Comparison of ENCODE assay signal across 10 cellular contexts in the genomic region with DNA sequence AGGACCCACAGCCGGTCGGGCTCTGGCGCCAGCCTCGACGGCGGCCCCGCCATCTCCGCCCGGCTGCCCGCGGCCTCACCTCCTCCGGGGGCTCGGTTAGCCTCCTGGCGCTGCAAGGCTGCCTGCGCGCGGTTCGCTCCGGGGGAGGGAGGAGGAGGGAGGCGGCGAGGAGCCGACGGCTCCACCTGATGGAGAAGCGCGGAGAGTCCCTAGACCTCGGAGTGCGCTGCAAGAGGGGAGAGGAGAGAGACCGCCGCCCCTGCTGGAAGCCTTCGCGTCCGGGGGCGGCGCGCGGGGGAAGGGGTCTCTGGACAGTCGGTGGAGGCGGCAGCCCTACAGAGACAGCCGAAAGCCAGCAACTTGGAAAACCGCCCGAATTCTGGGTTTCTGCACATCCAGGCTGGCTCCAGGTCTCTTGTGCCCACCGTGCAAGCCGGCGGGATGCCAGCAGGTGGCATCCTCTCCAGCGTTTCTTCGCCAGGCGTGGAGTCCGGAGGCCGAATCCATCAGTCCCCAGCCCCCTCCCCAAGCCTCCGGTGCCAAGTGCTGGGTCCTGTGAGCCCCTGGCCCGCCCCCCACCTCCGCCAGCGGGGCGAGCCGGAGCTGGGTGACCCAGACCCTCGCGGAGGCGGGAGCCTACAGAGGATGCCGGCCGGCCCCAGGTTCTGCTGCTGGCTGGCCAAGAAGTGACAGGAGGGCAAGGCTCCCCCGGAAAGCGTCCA. TPM values are rescaled to one million over a fixed set of nuclear protein-coding genes. Genes with fewer than 3 reads are reported as not detected.
DNase-seq lines count a peak whose midpoint lies in the region; ATAC-seq, FAIRE-seq and TF ChIP-seq lines count a peak whose summit lies in the region.
"Had no signal": no experiment of that assay in that cellular context is flagged by ENCODE, and none has a peak within 500 bp of the region (broad histone marks: within the 10 kb centered on the region; RNA-seq: fewer than 3 reads in every experiment).

No MANE protein-coding gene starts in this region.

- no peak for TF ChIP-seq POLR2A in GM12878 (IDR thresholded peaks at IDR 0.05; ENCODE audit: low read depth, low read length)

- no peak overlapping the region for H3K27ac Mint-ChIP-seq in activated CD4-positive, alpha-beta memory T cell treated with anti-CD3 and anti-CD28 coated beads for 36 hours
- H3K27ac Mint-ChIP-seq in naive thymus-derived CD4-positive, alpha-beta T cell, result no peak overlapping the region

- 9% methylated on average over 35 of the region's 62 CpGs for WGBS in GM12878 (ENCODE audit: insufficient coverage, insufficient replicate concordance, low lambda C conversion rate, missing lambda C conversion rate)

- no peak overlapping the region for H3K4me3 ChIP-seq in GM12878
- no peak overlapping the region for H3K4me3 ChIP-seq in naive thymus-derived CD4-positive, alpha-beta T cell (ENCODE audit: low read length)
- no peak overlapping the region for H3K4me3 ChIP-seq in effector memory CD4-positive, alpha-beta T cell (ENCODE audit: insufficient read depth, low read depth, low read length, poor library complexity, severe bottlenecking)
- H3K4me3 ChIP-seq: lung, PC-9 had no signal

- H3K27me3 ChIP-seq in GM12878 (replicated peaks in 1 of 2; ENCODE audit: control insufficient read depth in 2 of 2, insufficient read depth in 2 of 2, low read length in 1 of 2), result peaks cover 18 to 36% of the 10 kb centered on the region in 2 experiments
- peaks cover 0 to 7% of the 10 kb centered on the region in 2 donors for H3K27me3 ChIP-seq in naive thymus-derived CD4-positive, alpha-beta T cell (ENCODE audit: control insufficient read depth in 2 of 2, insufficient read depth in 2 of 2, low read length in 2 of 2)
- peaks cover 5% of the 10 kb centered on the region for H3K27me3 ChIP-seq in effector memory CD4-positive, alpha-beta T cell (replicated peaks; ENCODE audit: control insufficient read depth, insufficient read depth, low read length, poor library complexity, severe bottlenecking)

- POLR2A ChIA-PET in GM12878 (lab: Charles Lee), result no interaction called here
- POLR2A ChIA-PET in activated CD4-positive, alpha-beta memory T cell treated with anti-CD3 and anti-CD28 coated beads for 36 hours (lab: Charles Lee), result no interaction called here
- POLR2A ChIA-PET in naive thymus-derived CD4-positive, alpha-beta T cell (lab: Charles Lee), result no interaction called here

- no peaks in the 10 kb centered on the region for H3K4me1 Mint-ChIP-seq in activated CD4-positive, alpha-beta memory T cell treated with anti-CD3 and anti-CD28 coated beads for 36 hours (ENCODE audit: low read depth)
- H3K4me1 Mint-ChIP-seq in naive thymus-derived CD4-positive, alpha-beta T cell, result peaks cover 0 to 4% (median 0%) of the 10 kb centered on the region in 7 donors

- peaks cover 24% of the 10 kb centered on the region for H3K27me3 Mint-ChIP-seq in activated CD4-positive, alpha-beta memory T cell treated with anti-CD3 and anti-CD28 coated beads for 36 hours
- peaks cover 25 to 61% (median 33%) of the 10 kb centered on the region in 5 donors for H3K27me3 Mint-ChIP-seq in naive thymus-derived CD4-positive, alpha-beta T cell

- no peak for FAIRE-seq in GM12878 (lab: Jason Lieb, UNC)

- H3K4me3 Mint-ChIP-seq in activated CD4-positive, alpha-beta memory T cell treated with anti-CD3 and anti-CD28 coated beads for 36 hours, result no peak overlapping the region
- H3K4me3 Mint-ChIP-seq in naive thymus-derived CD4-positive, alpha-beta T cell, result no peak overlapping the region

- H3K27ac ChIP-seq in GM12878 (ENCODE audit: control insufficient read depth, insufficient read depth), result no peak overlapping the region
- H3K27ac ChIP-seq in naive thymus-derived CD4-positive, alpha-beta T cell (ENCODE audit: low read depth, low read length), result no peak overlapping the region
- H3K27ac ChIP-seq in effector memory CD4-positive, alpha-beta T cell (ENCODE audit: insufficient read depth, low read length, poor library complexity, severe bottlenecking), result no peak overlapping the region
- H3K27ac ChIP-seq: PC-9 had no signal

- no peak for TF ChIP-seq RAD21 in GM12878 (IDR thresholded peaks at IDR 0.05; ENCODE audit: insufficient read depth, low read depth, low read length)

- ATAC-seq in GM12878, result peak; percentile 81
- peak; percentile 76 for ATAC-seq in left colon
- ATAC-seq in HG03280 (IDR thresholded peaks at IDR 0.05; ENCODE audit: unreplicated experiment), result no peak
- no peak for ATAC-seq in naive thymus-derived CD4-positive, alpha-beta T cell

- H3K4me1 ChIP-seq in GM12878 (ENCODE audit: control insufficient read depth, insufficient read depth, low read length), result no peaks in the 10 kb centered on the region
- no peaks in the 10 kb centered on the region for H3K4me1 ChIP-seq in naive thymus-derived CD4-positive, alpha-beta T cell (ENCODE audit: control insufficient read depth in 2 of 2, insufficient read depth in 2 of 2, low read length in 2 of 2)
- no peaks in the 10 kb centered on the region for H3K4me1 ChIP-seq in effector memory CD4-positive, alpha-beta T cell (ENCODE audit: control insufficient read depth, insufficient read depth, low read length, poor library complexity, severe bottlenecking)

- H3K9me3 ChIP-seq in GM12878 (replicated peaks; ENCODE audit: control insufficient read depth, insufficient read depth, low read length), result no peaks in the 10 kb centered on the region
- H3K9me3 ChIP-seq in naive thymus-derived CD4-positive, alpha-beta T cell (ENCODE audit: control insufficient read depth in 2 of 3, low read length in 3 of 3), result no peaks in the 10 kb centered on the region
- no peaks in the 10 kb centered on the region for H3K9me3 ChIP-seq in effector memory CD4-positive, alpha-beta T cell (ENCODE audit: control insufficient read depth, low read length)

- intact Hi-C loops in GM12878 (cut with micrococcal nuclease; ENCODE audit: unreplicated experiment), result no loop called here
- intact Hi-C loops in left colon (cut with DNase I, micrococcal nuclease), result no loop called here
- intact Hi-C loops in activated CD4-positive, alpha-beta memory T cell treated with anti-CD3 and anti-CD28 coated beads for 36 hours (cut with micrococcal nuclease), result no loop called here
- intact Hi-C loops in naive thymus-derived CD4-positive, alpha-beta T cell (cut with micrococcal nuclease), result no loop called here

- no peaks in the 10 kb centered on the region for H3K79me2 ChIP-seq in GM12878 (ENCODE audit: control insufficient read depth, insufficient read depth, low read length)

- H3K9me3 Mint-ChIP-seq in activated CD4-positive, alpha-beta memory T cell treated with anti-CD3 and anti-CD28 coated beads for 36 hours, result no peaks in the 10 kb centered on the region
- peaks cover 0 to 3% (median 0%) of the 10 kb centered on the region in 11 donors for H3K9me3 Mint-ChIP-seq in naive thymus-derived CD4-positive, alpha-beta T cell

- H3K4me2 ChIP-seq in GM12878 (ENCODE audit: control insufficient read depth, insufficient read depth), result no peak overlapping the region
- H3K4me2 ChIP-seq: PC-9 had no signal

- SMC1A ChIA-PET in GM12878 (lab: Charles Lee; ENCODE audit: uncharacterized antibody, unreplicated experiment), result interaction anchor here (0.6 kb wide), 1 partner anchor 208 kb away, joined by 3 read pairs; no protein-coding TSS in a partner anchor

- TF ChIP-seq EP300 in GM12878 (IDR thresholded peaks at IDR 0.05; ENCODE audit: borderline replicate concordance in 1 of 2, control insufficient read depth in 1 of 2, low read depth in 2 of 2, low read length in 2 of 2), result no peak

- TF ChIP-seq CTCF in GM12878 (IDR thresholded peaks at IDR 0.05 in 2 of 3, conservative IDR thresholded peaks at IDR 0.05 in 1 of 3; ENCODE audit: control insufficient read depth in 2 of 3, extremely low read depth in 1 of 3, insufficient read depth in 1 of 3, low read depth in 3 of 3, low read length in 3 of 3), result peak; percentile 16 to 20 (median 17); a peak in 2 of 6 replicates

- no peak overlapping the region for H3K9ac ChIP-seq in GM12878 (ENCODE audit: control insufficient read depth, insufficient read depth, low read length)

- no peak overlapping the region for H2AFZ ChIP-seq in GM12878 (ENCODE audit: control insufficient read depth, low read depth, low read length)
- H2AFZ ChIP-seq: PC-9 had no signal

- no TSS peak for BruUV-seq in GM12878 (replicated peaks; lab: Mats Ljungman, UMichigan)

- in situ Hi-C loops in GM12878 (cut with MboI), result no loop called here

- no peaks in the 10 kb centered on the region for H3K36me3 Mint-ChIP-seq in activated CD4-positive, alpha-beta memory T cell treated with anti-CD3 and anti-CD28 coated beads for 36 hours
- H3K36me3 Mint-ChIP-seq in naive thymus-derived CD4-positive, alpha-beta T cell, result no peaks in the 10 kb centered on the region

- no peaks in the 10 kb centered on the region for H4K20me1 ChIP-seq in GM12878 (ENCODE audit: control insufficient read depth, insufficient read depth)

- RAD21 ChIA-PET in GM12878 (lab: Charles Lee; ENCODE audit: unreplicated experiment), result no interaction called here

- H3K36me3 ChIP-seq in GM12878 (ENCODE audit: control insufficient read depth in 2 of 2, insufficient read depth in 2 of 2, low read length in 1 of 2), result no peaks in the 10 kb centered on the region
- H3K36me3 ChIP-seq in naive thymus-derived CD4-positive, alpha-beta T cell (ENCODE audit: control insufficient read depth in 2 of 3, insufficient read depth in 3 of 3, low read length in 3 of 3), result no peaks in the 10 kb centered on the region
- H3K36me3 ChIP-seq in effector memory CD4-positive, alpha-beta T cell (ENCODE audit: control insufficient read depth, insufficient read depth, low read length), result no peaks in the 10 kb centered on the region

- DNase-seq in ELR (ENCODE audit: low read depth) (peak; percentile 83), NCI-H1417 treated with DMSO at 0.1 percent for 48 hours (lab: John Stamatoyannopoulos, UW) (peak; percentile 30), GM12878 (ENCODE audit: low read depth, low spot score) (no peak), left colon (peak in 1 of 2 donors; percentile 18)
- no peak for DNase-seq in activated CD4-positive, alpha-beta memory T cell treated with anti-CD3 and anti-CD28 coated beads for 36 hours
- no peak for DNase-seq in naive thymus-derived CD4-positive, alpha-beta T cell
- DNase-seq in effector memory CD4-positive, alpha-beta T cell, result no peak

- CTCF ChIA-PET in GM12878 (lab: Yijun Ruan, JAX), result interaction anchor here (1.3 kb wide), 1 partner anchor 71 kb away, joined by 5 read pairs; no protein-coding TSS in a partner anchor
- CTCF ChIA-PET in activated CD4-positive, alpha-beta memory T cell treated with anti-CD3 and anti-CD28 coated beads for 36 hours (lab: Charles Lee), result no interaction called here
- CTCF ChIA-PET in naive thymus-derived CD4-positive, alpha-beta T cell (lab: Charles Lee), result no interaction called here

RNA-seq across cellular contexts. Expression of a gene that starts 2.9 kb away (rescaled TPM):
- total RNA-seq in GM12878 (2013; cell fraction: nucleolus; rRNA removed), result not detected in 2 replicates
- under 0.01 TPM in 1 of 2 replicates, not detected in the other for total RNA-seq in GM12878 (2014; rRNA removed)
- not detected in 2 replicates for total RNA-seq in GM12878 (2014; rRNA removed; fragmentation: Illumina TruSeq; extraction: Trizol)
- not detected in 2 replicates for total RNA-seq in GM12878 (2021)
- not detected for polyA plus RNA-seq in GM12878 (2011; ENCODE audit: low read depth)
- not detected in 2 replicates for polyA plus RNA-seq in GM12878 (2011; rRNA removed)
- polyA plus RNA-seq in GM12878 (2011; cell fraction: cytosol; rRNA removed), result 0.03 and 0.15 TPM in 2 replicates
- polyA plus RNA-seq in GM12878 (2011; cell fraction: nucleus; rRNA removed), result 0.03 TPM in 1 of 2 replicates, not detected in the other
- polyA plus RNA-seq in GM12878 (2012), result 0.21 TPM in 1 of 2 replicates, not detected in the other
- polyA plus RNA-seq in GM12878 (2014; fragmentation: Illumina TruSeq; extraction: Trizol), result not detected in 2 replicates
- not detected for polyA plus RNA-seq in GM12878 (2014; fragmentation: Nextera tagmentation; extraction: Ambion mirVana)
- not detected in 2 replicates for polyA plus RNA-seq in GM12878 (2014; rRNA removed)
- not detected for polyA plus RNA-seq in GM12878 (2016; fragmentation: Nextera tagmentation; extraction: Ambion mirVana)
- polyA minus RNA-seq in GM12878 (2011; rRNA and poly(A)+ RNA removed), result not detected in 2 replicates
- polyA minus RNA-seq in GM12878 (2011; cell fraction: cytosol; rRNA and poly(A)+ RNA removed), result not detected in 2 replicates
- polyA minus RNA-seq in GM12878 (2011; cell fraction: nucleus; rRNA and poly(A)+ RNA removed), result not detected in 2 replicates
- total RNA-seq in left colon, result 1 to 10 TPM; 1.2 to 1.3 TPM
- total RNA-seq in activated CD4-positive, alpha-beta memory T cell treated with anti-CD3 and anti-CD28 coated beads for 36 hours, result not detected
- not detected for total RNA-seq in naive thymus-derived CD4-positive, alpha-beta T cell
- not detected for polyA plus RNA-seq in naive thymus-derived CD4-positive, alpha-beta T cell

Comparison
In these comparisons a context has a peak if more than half of its experiments do, and no peak if none do; other contexts are left out.
1. DNase-seq: peak in ELR (single experiment) and NCI-H1417 treated with DMSO at 0.1 percent for 48 hours (single experiment); none in GM12878 (single experiment), activated CD4-positive, alpha-beta memory T cell treated with anti-CD3 and anti-CD28 coated beads for 36 hours (single experiment), naive thymus-derived CD4-positive, alpha-beta T cell (0 of 9) and effector memory CD4-positive, alpha-beta T cell (0 of 3).
2. ATAC-seq: peak in GM12878 (single experiment) and left colon (single experiment); none in HG03280 (single experiment) and naive thymus-derived CD4-positive, alpha-beta T cell (single experiment).